In genomic region chr22:38220653-38221386, GRCh38 we compare ENCODE assay signal across 15 cellular contexts. TPM values are rescaled to one million over a fixed set of nuclear protein-coding genes. Genes with fewer than 3 reads are reported as not detected.
DNase-seq lines count a peak whose midpoint lies in the region; ATAC-seq, FAIRE-seq and TF ChIP-seq lines count a peak whose summit lies in the region.
"Had no signal": no experiment of that assay in that cellular context is flagged by ENCODE, and none has a peak within 500 bp of the region (broad histone marks: within the 10 kb centered on the region; RNA-seq: fewer than 3 reads in every experiment).

No MANE protein-coding gene starts in this region.

- no peaks in the 10 kb centered on the region for H3K9me3 Mint-ChIP-seq in Calu3 (ENCODE audit: low read depth, unreplicated experiment)
- no peaks in the 10 kb centered on the region for H3K9me3 Mint-ChIP-seq in activated T-helper 2 cell treated with anti-CD3 and anti-CD28 coated beads, Interferon-gamma antibody, Interleukin-2, Interleukin-4, amounts not matched to agents 10 μg/mL and 5 μg/mL and 100 μg/mL, durations not matched to agents 14 hours and 24 hours and 36 hours
- H3K9me3 Mint-ChIP-seq: naive B cell had no signal

- no peak for DNase-seq in Calu3
- DNase-seq in K562 (ENCODE audit: extremely low read depth in 1 of 4, low spot score in 3 of 4) = no peak
- DNase-seq in keratinocyte (ENCODE audit: low read depth, low spot score) = no peak
- no peak for DNase-seq in smooth muscle cell (lab: John Stamatoyannopoulos, UW; ENCODE audit: unreplicated experiment)
- no peak for DNase-seq in body of pancreas
- no peak for DNase-seq in NCI-H82 treated with DMSO at 0.1 percent for 48 hours (lab: John Stamatoyannopoulos, UW; ENCODE audit: unreplicated experiment)
- no peak for DNase-seq in activated T-helper 2 cell treated with anti-CD3 and anti-CD28 coated beads, Interferon-gamma antibody, Interleukin-2, Interleukin-4, amounts not matched to agents 10 μg/mL and 5 μg/mL and 100 μg/mL, durations not matched to agents 14 hours and 24 hours and 36 hours (ENCODE audit: low spot score)
- DNase-seq: activated CD4-positive, alpha-beta T cell treated with anti-CD3 and anti-CD28 coated beads, Interleukin-2, amount 50 U/mL, for 1 hour; activated naive CD4-positive, alpha-beta T cell; cerebellar nuclear complex; MV-4-11; naive B cell; stimulated activated CD4-positive, alpha-beta T cell treated with anti-CD3 and anti-CD28 coated beads, Interleukin-12 subunit alpha, Interleukin-12 subunit beta, amount 100 ng/mL, for 4 hours; T-helper 1 cell had no signal

- H3K36me3 ChIP-seq in K562 (ENCODE audit: control insufficient read depth, insufficient read depth, low read length) (peaks cover 5% of the 10 kb centered on the region; the same call in 2 of the 3 replicates), keratinocyte (ENCODE audit: control insufficient read depth in 2 of 2, extremely low read depth in 1 of 2, insufficient read depth in 2 of 2, low read length in 2 of 2) (peaks cover 11 to 18% of the 10 kb centered on the region in 2 experiments), smooth muscle cell (ENCODE audit: low read depth) (no peaks in the 10 kb centered on the region), body of pancreas (replicated peaks in 1 of 2; ENCODE audit: insufficient read depth in 1 of 2, low read depth in 2 of 2) (peaks cover 3 to 7% of the 10 kb centered on the region in 2 donors)

- ATAC-seq in K562 (no peak), body of pancreas (no peak), HG02981 (IDR thresholded peaks at IDR 0.05; ENCODE audit: unreplicated experiment) (no peak)

- TF ChIP-seq EP300 in K562 (IDR thresholded peaks at IDR 0.05; ENCODE audit: low read length) = no peak

- H3K27me3 ChIP-seq in K562 (ENCODE audit: control insufficient read depth in 2 of 2, insufficient read depth in 2 of 2, low read length in 2 of 2) (no peaks in the 10 kb centered on the region), keratinocyte (ENCODE audit: control insufficient read depth, extremely low read depth, insufficient read depth, low read length) (no peaks in the 10 kb centered on the region), smooth muscle cell (ENCODE audit: low read depth) (no peaks in the 10 kb centered on the region), body of pancreas (no peaks in the 10 kb centered on the region)

- H3K27ac Mint-ChIP-seq in Calu3 (ENCODE audit: unreplicated experiment) = peak overlapping the region; percentile 98
- no peak overlapping the region for H3K27ac Mint-ChIP-seq in activated T-helper 2 cell treated with anti-CD3 and anti-CD28 coated beads, Interferon-gamma antibody, Interleukin-2, Interleukin-4, amounts not matched to agents 10 μg/mL and 5 μg/mL and 100 μg/mL, durations not matched to agents 14 hours and 24 hours and 36 hours

- no peaks in the 10 kb centered on the region for H3K9me3 ChIP-seq in K562 (replicated peaks; ENCODE audit: control insufficient read depth, insufficient read depth, low read depth, low read length)
- no peaks in the 10 kb centered on the region for H3K9me3 ChIP-seq in keratinocyte (ENCODE audit: control insufficient read depth, low read depth, low read length)
- no peaks in the 10 kb centered on the region for H3K9me3 ChIP-seq in smooth muscle cell (replicated peaks; ENCODE audit: low read depth)
- H3K9me3 ChIP-seq in body of pancreas = no peaks in the 10 kb centered on the region

- intact Hi-C loops in Calu3 (cut with micrococcal nuclease; ENCODE audit: unreplicated experiment) (no loop called here), K562 (cut with micrococcal nuclease) (no loop called here), body of pancreas (cut with DNase I) (no loop called here)
- intact Hi-C loops in activated T-helper 2 cell treated with anti-CD3 and anti-CD28 coated beads, Interferon-gamma antibody, Interleukin-2, Interleukin-4, amounts not matched to agents 10 μg/mL and 5 μg/mL and 100 μg/mL, durations not matched to agents 14 hours and 24 hours and 36 hours (cut with micrococcal nuclease) = no loop called here

- TF ChIP-seq POLR2A in K562 (conservative IDR thresholded peaks at IDR 0.05) (no peak), body of pancreas (IDR thresholded peaks at IDR 0.05) (no peak)

- H3K79me2 ChIP-seq in K562 (ENCODE audit: control insufficient read depth, insufficient read depth, low read length) (no peaks in the 10 kb centered on the region), keratinocyte (ENCODE audit: control insufficient read depth, insufficient read depth, low read length) (no peaks in the 10 kb centered on the region), smooth muscle cell (ENCODE audit: low read depth) (no peaks in the 10 kb centered on the region)

- H3K4me3 ChIP-seq in K562 (no peak overlapping the region), keratinocyte (ENCODE audit: control insufficient read depth in 2 of 3, extremely low read depth in 1 of 3, insufficient read depth in 2 of 3, low read depth in 1 of 3, low read length in 3 of 3) (no peak overlapping the region), smooth muscle cell (no peak overlapping the region), body of pancreas (no peak overlapping the region)

- H4K20me1 ChIP-seq in K562 (replicated peaks; ENCODE audit: control insufficient read depth, insufficient read depth, low read length) = no peaks in the 10 kb centered on the region
- no peaks in the 10 kb centered on the region for H4K20me1 ChIP-seq in keratinocyte (ENCODE audit: control insufficient read depth, extremely low read depth, insufficient read depth, low read length)
- H4K20me1 ChIP-seq in smooth muscle cell (ENCODE audit: low read depth) = no peaks in the 10 kb centered on the region

- no TSS peak for BruUV-seq in Calu3 (replicated peaks; lab: Mats Ljungman, UMichigan)
- no TSS peak for BruUV-seq in K562 (replicated peaks; lab: Mats Ljungman, UMichigan)

- peaks cover 87% of the 10 kb centered on the region for H3K36me3 Mint-ChIP-seq in Calu3 (ENCODE audit: insufficient read depth, unreplicated experiment)
- peaks cover 5% of the 10 kb centered on the region for H3K36me3 Mint-ChIP-seq in activated T-helper 2 cell treated with anti-CD3 and anti-CD28 coated beads, Interferon-gamma antibody, Interleukin-2, Interleukin-4, amounts not matched to agents 10 μg/mL and 5 μg/mL and 100 μg/mL, durations not matched to agents 14 hours and 24 hours and 36 hours (ENCODE audit: low read depth)

- dilution Hi-C loops in keratinocyte (cut with MboI; ENCODE audit: extremely low pct_ligation_motif_present, low sequenced_read_pairs) = no loop called here

- H3K4me3 Mint-ChIP-seq in Calu3 (ENCODE audit: low read depth, unreplicated experiment) = peak overlapping the region; percentile 21
- no peak overlapping the region for H3K4me3 Mint-ChIP-seq in activated T-helper 2 cell treated with anti-CD3 and anti-CD28 coated beads, Interferon-gamma antibody, Interleukin-2, Interleukin-4, amounts not matched to agents 10 μg/mL and 5 μg/mL and 100 μg/mL, durations not matched to agents 14 hours and 24 hours and 36 hours (ENCODE audit: low read depth)

- H3K4me1 ChIP-seq in K562 (replicated peaks in 1 of 2; ENCODE audit: control insufficient read depth in 2 of 2, insufficient read depth in 2 of 2, low read length in 2 of 2) (peaks cover 0 to 19% of the 10 kb centered on the region in 2 experiments; a peak in 1 of 5 replicates), keratinocyte (ENCODE audit: control insufficient read depth, extremely low read depth, insufficient read depth, low read length) (peaks cover 52% of the 10 kb centered on the region), smooth muscle cell (ENCODE audit: low read depth) (peaks cover 16% of the 10 kb centered on the region), body of pancreas (peaks cover 16% of the 10 kb centered on the region)

- FAIRE-seq in K562 (lab: Jason Lieb, UNC) (no peak), keratinocyte (lab: Jason Lieb, UNC) (no peak)

- no peak for TF ChIP-seq RAD21 in K562 (CRISPR knock-in tag; conservative IDR thresholded peaks at IDR 0.05 in 1 of 2, IDR thresholded peaks at IDR 0.05 in 1 of 2)

- TF ChIP-seq CTCF in Calu3 (IDR thresholded peaks at IDR 0.05; ENCODE audit: unreplicated experiment) (no peak), K562 (IDR thresholded peaks at IDR 0.05 in 2 of 3, conservative IDR thresholded peaks at IDR 0.05 in 1 of 3; ENCODE audit: insufficient read depth in 2 of 3, low read depth in 1 of 3, low read length in 3 of 3) (no peak), keratinocyte (optimal IDR thresholded peaks at IDR 0.05 in 1 of 3, IDR thresholded peaks at IDR 0.05 in 1 of 3, conservative IDR thresholded peaks at IDR 0.05 in 1 of 3; ENCODE audit: extremely low read depth in 1 of 3, insufficient read depth in 2 of 3, low read length in 3 of 3) (no peak), smooth muscle cell (IDR thresholded peaks at IDR 0.05; ENCODE audit: borderline replicate concordance, insufficient read depth, poor library complexity, severe bottlenecking) (no peak), body of pancreas (IDR thresholded peaks at IDR 0.05) (no peak)

- H3K27me3 Mint-ChIP-seq in Calu3 (ENCODE audit: unreplicated experiment) = no peaks in the 10 kb centered on the region
- no peaks in the 10 kb centered on the region for H3K27me3 Mint-ChIP-seq in activated T-helper 2 cell treated with anti-CD3 and anti-CD28 coated beads, Interferon-gamma antibody, Interleukin-2, Interleukin-4, amounts not matched to agents 10 μg/mL and 5 μg/mL and 100 μg/mL, durations not matched to agents 14 hours and 24 hours and 36 hours (ENCODE audit: low read depth)
- H3K27me3 Mint-ChIP-seq: naive B cell had no signal

- 84% methylated on average over 9 of the region's 22 CpGs for WGBS in K562 (ENCODE audit: insufficient coverage, low coverage, missing lambda C conversion rate)
- WGBS in smooth muscle cell (ENCODE audit: low lambda C conversion rate) = 93% methylated on average over 22 of the region's 22 CpGs
- WGBS in body of pancreas, 2 donors = 87 to 91% methylated on average over 15 to 19 of the region's 22 CpGs

- H3K4me2 ChIP-seq in K562 (ENCODE audit: insufficient read depth, low read length) = no peak overlapping the region
- H3K4me2 ChIP-seq in keratinocyte (ENCODE audit: control insufficient read depth, extremely low read depth, insufficient read depth, low read depth, low read length) = no peak overlapping the region
- H3K4me2 ChIP-seq in smooth muscle cell = no peak overlapping the region

- H3K9me1 ChIP-seq in K562 (ENCODE audit: control insufficient read depth, insufficient read depth, low read length) (no peaks in the 10 kb centered on the region), keratinocyte (ENCODE audit: control insufficient read depth, extremely low read depth, insufficient read depth, low read length) (peaks cover 4% of the 10 kb centered on the region)

- in situ Hi-C loops in K562 (cut with MboI) = no loop called here

- CTCF ChIA-PET in Calu3 (lab: Charles Lee) (interaction anchor here (1.2 to 1.4 kb wide), 2 partner anchors 8 to 22 kb away, joined by 3 to 5 read pairs; no protein-coding TSS in a partner anchor), K562 (lab: Yijun Ruan, JAX; ENCODE audit: low intra/inter-chr PET ratio) (no interaction called here)

- no peak overlapping the region for H2AFZ ChIP-seq in K562 (ENCODE audit: low read depth, low read length)
- H2AFZ ChIP-seq in keratinocyte (ENCODE audit: control insufficient read depth, low read length) = no peak overlapping the region
- no peak overlapping the region for H2AFZ ChIP-seq in smooth muscle cell (ENCODE audit: low read depth)

- peaks cover 2% of the 10 kb centered on the region for H3F3A ChIP-seq in smooth muscle cell (ENCODE audit: low read depth)

- POLR2A ChIA-PET in K562 (lab: Yijun Ruan, JAX) = interaction anchor here (0.7 to 1.2 kb wide), 2 partner anchors 13 to 108 kb away, joined by 3 to 4 read pairs; no protein-coding TSS in a partner anchor

- H3K27ac ChIP-seq in K562 (ENCODE audit: extremely low read depth, low read depth, low read length) = no peak overlapping the region
- H3K27ac ChIP-seq in keratinocyte (ENCODE audit: control insufficient read depth, insufficient read depth, low read length) = peak overlapping the region; percentile 99
- H3K27ac ChIP-seq in smooth muscle cell (ENCODE audit: low read depth) = peak overlapping the region; percentile 98
- peak overlapping the region in 2 of 4 donors; percentile 84 to 88 for H3K27ac ChIP-seq in body of pancreas

- H3K9ac ChIP-seq in K562 (ENCODE audit: insufficient read depth in 1 of 2, low read depth in 2 of 2, low read length in 2 of 2) (peak overlapping the region in 1 of 2 experiments; percentile 26; a peak in 1 of 4 replicates), keratinocyte (ENCODE audit: control insufficient read depth, extremely low read depth, insufficient read depth, low read length) (peak overlapping the region; percentile 87), smooth muscle cell (ENCODE audit: low read depth) (peak overlapping the region; percentile 91)

- H3K4me1 Mint-ChIP-seq in Calu3 (ENCODE audit: low read depth, unreplicated experiment) = peaks cover 63% of the 10 kb centered on the region
- H3K4me1 Mint-ChIP-seq in activated T-helper 2 cell treated with anti-CD3 and anti-CD28 coated beads, Interferon-gamma antibody, Interleukin-2, Interleukin-4, amounts not matched to agents 10 μg/mL and 5 μg/mL and 100 μg/mL, durations not matched to agents 14 hours and 24 hours and 36 hours (ENCODE audit: low read depth) = peaks cover 12% of the 10 kb centered on the region
- H3K4me1 Mint-ChIP-seq: naive B cell had no signal

RNA-seq across cellular contexts. Expression of gene MAFF, which starts 19.0 kb away (rescaled TPM):
- total RNA-seq in Calu3 (2022) = 62.4 and 64.8 TPM in 2 replicates
- 4.2 and 9.2 TPM in 2 replicates for total RNA-seq in K562 (2011; cell fraction: chromatin; rRNA removed; ENCODE audit: low replicate concordance)
- 5.4 and 6.7 TPM in 2 replicates for total RNA-seq in K562 (2011; cell fraction: nucleolus; rRNA removed)
- 6.3 and 7.8 TPM in 2 replicates for total RNA-seq in K562 (2011; cell fraction: nucleoplasm; rRNA removed)
- 8.0 and 8.9 TPM in 2 replicates for total RNA-seq in K562 (2014; rRNA removed)
- 4.5 and 5.2 TPM in 2 replicates for total RNA-seq in K562 (2014; rRNA removed; fragmentation: Illumina TruSeq; extraction: Trizol)
- 1.9 and 2.1 TPM in 2 replicates for total RNA-seq in K562 (2015; rRNA removed; fragmentation: Illumina TruSeq; extraction: Trizol)
- total RNA-seq in K562 (2021) = 5.9 and 7.9 TPM in 2 replicates
- 3.3 and 5.4 TPM in 2 replicates for polyA plus RNA-seq in K562 (2011; rRNA removed)
- polyA plus RNA-seq in K562 (2011; cell fraction: cytosol; rRNA removed) = 3.1 and 11.0 TPM in 2 replicates
- 1.8 and 4.2 TPM in 2 replicates for polyA plus RNA-seq in K562 (2011; cell fraction: nucleus; rRNA removed)
- polyA plus RNA-seq in K562 (2012) = 5.4 and 9.4 TPM in 2 replicates
- 5.8 and 6.1 TPM in 2 replicates for polyA plus RNA-seq in K562 (2014; fragmentation: Illumina TruSeq; extraction: Trizol)
- polyA plus RNA-seq in K562 (2014; fragmentation: Nextera tagmentation; extraction: Ambion mirVana) = under 1 TPM; 0.51 to 0.60 TPM
- polyA plus RNA-seq in K562 (2014; rRNA removed) = 6.9 and 7.0 TPM in 2 replicates
- 1.8 and 2.8 TPM in 2 replicates for polyA minus RNA-seq in K562 (2011; rRNA and poly(A)+ RNA removed)
- 2.8 and 3.2 TPM in 2 replicates for polyA minus RNA-seq in K562 (2011; cell fraction: cytosol; rRNA and poly(A)+ RNA removed)
- 2.3 and 2.6 TPM in 2 replicates for polyA minus RNA-seq in K562 (2011; cell fraction: nucleus; rRNA and poly(A)+ RNA removed)
- 8.6 to 10.5 TPM (median 10.5 TPM) in 3 replicates for polyA plus RNA-seq in keratinocyte
- 29.6 TPM for polyA plus RNA-seq in keratinocyte (2011; ENCODE audit: low read depth)
- polyA plus RNA-seq in keratinocyte (2011; cell fraction: cytosol; rRNA removed) = 7.0 and 9.8 TPM in 2 replicates
- 12.7 and 15.8 TPM in 2 replicates for polyA plus RNA-seq in keratinocyte (2011; cell fraction: nucleus; rRNA removed)
- 12.2 and 74.2 TPM in 2 replicates for polyA plus RNA-seq in keratinocyte (2012; ENCODE audit: low replicate concordance)
- 3.1 to 3.9 TPM (median 3.5 TPM) in 3 replicates for polyA minus RNA-seq in keratinocyte
- polyA minus RNA-seq in keratinocyte (2011; cell fraction: cytosol; rRNA and poly(A)+ RNA removed) = 12.3 TPM
- polyA minus RNA-seq in keratinocyte (2011; cell fraction: nucleus; rRNA and poly(A)+ RNA removed) = 8.0 and 8.1 TPM in 2 replicates
- total RNA-seq in smooth muscle cell = 51.2 and 52.4 TPM in 2 replicates
- 48.2 and 53.4 TPM in 2 replicates for polyA plus RNA-seq in smooth muscle cell
- 10 to 100 TPM; 16.9 to 35.6 TPM for total RNA-seq in body of pancreas
- total RNA-seq in activated T-helper 2 cell treated with anti-CD3 and anti-CD28 coated beads, Interferon-gamma antibody, Interleukin-2, Interleukin-4, amounts not matched to agents 10 μg/mL and 5 μg/mL and 100 μg/mL, durations not matched to agents 14 hours and 24 hours and 36 hours = 13.5 and 15.3 TPM in 2 replicates

RNA-seq across cellular contexts. Expression of gene PLA2G6, which starts 39.2 kb away (rescaled TPM):
- total RNA-seq in Calu3 (2022) (43.5 and 44.0 TPM in 2 replicates), K562 (2014; rRNA removed) (9.1 and 9.7 TPM in 2 replicates), K562 (2014; rRNA removed; fragmentation: Illumina TruSeq; extraction: Trizol) (2.8 and 3.2 TPM in 2 replicates), K562 (2015; rRNA removed; fragmentation: Illumina TruSeq; extraction: Trizol) (2.1 TPM in 2 replicates), K562 (2021) (10.8 and 10.9 TPM in 2 replicates), smooth muscle cell (6.1 and 19.4 TPM in 2 replicates), body of pancreas (10 to 100 TPM; 41.5 to 68.0 TPM)
- 64.9 and 174 TPM in 2 replicates for total RNA-seq in K562 (2011; cell fraction: chromatin; rRNA removed; ENCODE audit: low replicate concordance)
- total RNA-seq in K562 (2011; cell fraction: nucleolus; rRNA removed) = 86.7 and 90.4 TPM in 2 replicates
- total RNA-seq in K562 (2011; cell fraction: nucleoplasm; rRNA removed) = 47.3 and 58.2 TPM in 2 replicates
- polyA plus RNA-seq in K562 (2011; rRNA removed) (10.9 and 18.1 TPM in 2 replicates), K562 (2014; fragmentation: Illumina TruSeq; extraction: Trizol) (7.9 and 9.7 TPM in 2 replicates), K562 (2014; fragmentation: Nextera tagmentation; extraction: Ambion mirVana) (under 1 TPM; 0.11 to 0.13 TPM), K562 (2014; rRNA removed) (8.8 and 12.2 TPM in 2 replicates), keratinocyte (4.6 to 12.1 TPM (median 5.2 TPM) in 3 replicates), smooth muscle cell (8.6 and 8.9 TPM in 2 replicates)
- polyA plus RNA-seq in K562 (2011; cell fraction: cytosol; rRNA removed) = 8.3 and 14.3 TPM in 2 replicates
- 109 and 177 TPM in 2 replicates for polyA plus RNA-seq in K562 (2011; cell fraction: nucleus; rRNA removed)
- 14.3 and 16.8 TPM in 2 replicates for polyA plus RNA-seq in K562 (2012)
- 27.5 and 34.5 TPM in 2 replicates for polyA minus RNA-seq in K562 (2011; rRNA and poly(A)+ RNA removed)
- polyA minus RNA-seq in K562 (2011; cell fraction: cytosol; rRNA and poly(A)+ RNA removed) = 13.3 and 26.9 TPM in 2 replicates
- polyA minus RNA-seq in K562 (2011; cell fraction: nucleus; rRNA and poly(A)+ RNA removed) = 90.7 and 117 TPM in 2 replicates
- 1.6 TPM for polyA plus RNA-seq in keratinocyte (2011; ENCODE audit: low read depth)
- polyA plus RNA-seq in keratinocyte (2011; cell fraction: cytosol; rRNA removed) = 1.4 and 2.3 TPM in 2 replicates
- polyA plus RNA-seq in keratinocyte (2011; cell fraction: nucleus; rRNA removed) = 34.0 and 40.8 TPM in 2 replicates
- polyA plus RNA-seq in keratinocyte (2012; ENCODE audit: low replicate concordance) = 3.2 and 9.8 TPM in 2 replicates
- polyA minus RNA-seq in keratinocyte = 4.4 to 20.7 TPM (median 14.4 TPM) in 3 replicates
- polyA minus RNA-seq in keratinocyte (2011; cell fraction: cytosol; rRNA and poly(A)+ RNA removed) = 5.0 TPM
- 16.8 and 27.8 TPM in 2 replicates for polyA minus RNA-seq in keratinocyte (2011; cell fraction: nucleus; rRNA and poly(A)+ RNA removed)
- 32.8 and 36.0 TPM in 2 replicates for total RNA-seq in activated T-helper 2 cell treated with anti-CD3 and anti-CD28 coated beads, Interferon-gamma antibody, Interleukin-2, Interleukin-4, amounts not matched to agents 10 μg/mL and 5 μg/mL and 100 μg/mL, durations not matched to agents 14 hours and 24 hours and 36 hours

RNA-seq across cellular contexts. Expression of gene TMEM184B, which starts 52.0 kb away (rescaled TPM):
- 113 and 114 TPM in 2 replicates for total RNA-seq in Calu3 (2022)
- total RNA-seq in K562 (2011; cell fraction: chromatin; rRNA removed; ENCODE audit: low replicate concordance) = 16.3 and 42.3 TPM in 2 replicates
- total RNA-seq in K562 (2011; cell fraction: nucleolus; rRNA removed) = 20.4 and 25.5 TPM in 2 replicates
- 21.6 and 32.1 TPM in 2 replicates for total RNA-seq in K562 (2011; cell fraction: nucleoplasm; rRNA removed)
- total RNA-seq in K562 (2014; rRNA removed) = 8.4 and 9.6 TPM in 2 replicates
- 4.0 and 5.5 TPM in 2 replicates for total RNA-seq in K562 (2014; rRNA removed; fragmentation: Illumina TruSeq; extraction: Trizol)
- total RNA-seq in K562 (2015; rRNA removed; fragmentation: Illumina TruSeq; extraction: Trizol) = 6.2 and 6.7 TPM in 2 replicates
- 22.7 and 25.1 TPM in 2 replicates for total RNA-seq in K562 (2021)
- polyA plus RNA-seq in K562 (2011; rRNA removed) = 4.9 and 12.2 TPM in 2 replicates
- polyA plus RNA-seq in K562 (2011; cell fraction: cytosol; rRNA removed) = 8.3 and 11.2 TPM in 2 replicates
- 16.1 and 21.6 TPM in 2 replicates for polyA plus RNA-seq in K562 (2011; cell fraction: nucleus; rRNA removed)
- polyA plus RNA-seq in K562 (2012) = 14.8 and 20.5 TPM in 2 replicates
- polyA plus RNA-seq in K562 (2014; fragmentation: Illumina TruSeq; extraction: Trizol) = 14.2 and 16.4 TPM in 2 replicates
- under 1 TPM; 0.31 to 0.38 TPM for polyA plus RNA-seq in K562 (2014; fragmentation: Nextera tagmentation; extraction: Ambion mirVana)
- 10.1 and 14.1 TPM in 2 replicates for polyA plus RNA-seq in K562 (2014; rRNA removed)
- 6.7 and 7.8 TPM in 2 replicates for polyA minus RNA-seq in K562 (2011; rRNA and poly(A)+ RNA removed)
- polyA minus RNA-seq in K562 (2011; cell fraction: cytosol; rRNA and poly(A)+ RNA removed) = 12.2 and 15.7 TPM in 2 replicates
- 5.1 and 5.8 TPM in 2 replicates for polyA minus RNA-seq in K562 (2011; cell fraction: nucleus; rRNA and poly(A)+ RNA removed)
- polyA plus RNA-seq in keratinocyte = 12.8 to 47.3 TPM (median 18.8 TPM) in 3 replicates
- 3.8 TPM for polyA plus RNA-seq in keratinocyte (2011; ENCODE audit: low read depth)
- 25.0 and 37.5 TPM in 2 replicates for polyA plus RNA-seq in keratinocyte (2011; cell fraction: cytosol; rRNA removed)
- polyA plus RNA-seq in keratinocyte (2011; cell fraction: nucleus; rRNA removed) = 52.2 and 66.1 TPM in 2 replicates
- polyA plus RNA-seq in keratinocyte (2012; ENCODE audit: low replicate concordance) = 27.6 and 57.4 TPM in 2 replicates
- polyA minus RNA-seq in keratinocyte = 25.2 to 78.0 TPM (median 29.0 TPM) in 3 replicates
- 72.3 TPM for polyA minus RNA-seq in keratinocyte (2011; cell fraction: cytosol; rRNA and poly(A)+ RNA removed)
- 35.3 and 44.1 TPM in 2 replicates for polyA minus RNA-seq in keratinocyte (2011; cell fraction: nucleus; rRNA and poly(A)+ RNA removed)
- total RNA-seq in smooth muscle cell = 34.1 and 54.4 TPM in 2 replicates
- 96.0 and 96.3 TPM in 2 replicates for polyA plus RNA-seq in smooth muscle cell
- 10 to 100 TPM; 28.7 to 31.4 TPM for total RNA-seq in body of pancreas
- total RNA-seq in activated T-helper 2 cell treated with anti-CD3 and anti-CD28 coated beads, Interferon-gamma antibody, Interleukin-2, Interleukin-4, amounts not matched to agents 10 μg/mL and 5 μg/mL and 100 μg/mL, durations not matched to agents 14 hours and 24 hours and 36 hours = 34.8 and 35.8 TPM in 2 replicates
